ENCODE assay signal across 18 cellular contexts in the genomic region with DNA sequence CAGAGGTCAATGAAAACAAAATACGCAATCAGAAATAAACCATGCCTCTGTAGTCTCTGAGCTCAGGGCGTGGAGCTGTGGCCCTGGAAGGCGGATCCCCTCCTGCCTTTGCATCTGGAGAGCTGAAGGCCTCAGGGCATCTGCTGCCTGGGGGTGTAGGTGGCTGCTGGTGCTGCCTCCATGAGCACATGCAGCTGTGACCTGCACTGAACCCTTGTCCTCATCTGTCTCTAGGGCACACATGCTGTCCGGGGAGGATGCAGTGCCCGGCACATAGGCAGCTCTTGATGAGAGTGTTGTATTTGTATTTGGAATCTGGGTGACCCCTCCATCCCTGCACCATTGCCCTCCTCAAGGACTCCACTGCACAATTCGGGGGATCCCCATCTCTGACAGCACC.
"Had no signal": no experiment of that assay in that cellular context is flagged by ENCODE, and none has a peak within 500 bp of the region (broad histone marks: within the 10 kb centered on the region; RNA-seq: fewer than 3 reads in every experiment).

No MANE protein-coding gene starts in this region.

- H3K4me3 ChIP-seq: coronary artery, smooth muscle cell, tibial nerve, upper lobe of right lung, vagina had no signal

- H3K36me3 ChIP-seq: neutrophil, tibial nerve, upper lobe of right lung, vagina had no signal

- ATAC-seq: naive thymus-derived CD4-positive, alpha-beta T cell; stimulated activated effector memory CD8-positive, alpha-beta T cell treated with anti-CD3 and anti-CD28 coated beads, Interleukin-12 subunit alpha, Interleukin-12 subunit beta, amount 100 ng/mL, for 72 hours; stimulated activated naive CD8-positive, alpha-beta T cell treated with anti-CD3 and anti-CD28 coated beads, Interleukin-15, Interleukin-2, amounts not matched to agents 100 U/mL and 50 U/mL, for 24 hours; upper lobe of right lung had no signal

- DNase-seq: effector CD8-positive, alpha-beta T cell; foreskin melanocyte; hippocampal formation; kidney glomerular epithelial cell; mesendoderm; naive thymus-derived CD4-positive, alpha-beta T cell; nephron progenitor cell; right cardiac atrium; stimulated activated CD4-positive, alpha-beta T cell treated with anti-CD3 and anti-CD28 coated beads, Interleukin-4, amount 100 ng/mL, for 1 hour; stimulated activated CD8-positive, alpha-beta memory T cell treated with anti-CD3 and anti-CD28 coated beads, Interleukin-4, amount 100 ng/mL, for 48 hours; stimulated activated naive CD8-positive, alpha-beta T cell treated with anti-CD3 and anti-CD28 coated beads, Interleukin-15, Interleukin-2, amounts not matched to agents 100 U/mL and 50 U/mL, for 24 hours; upper lobe of right lung had no signal

- H3K4me1 ChIP-seq: tibial nerve, upper lobe of right lung, vagina had no signal

- H3K9me3 ChIP-seq: neutrophil, upper lobe of right lung, vagina had no signal

- H3K27ac ChIP-seq: coronary artery, neutrophil, tibial nerve, upper lobe of right lung, vagina had no signal
